Comparison of ENCODE assay signal across 8 cellular contexts in the genomic region with DNA sequence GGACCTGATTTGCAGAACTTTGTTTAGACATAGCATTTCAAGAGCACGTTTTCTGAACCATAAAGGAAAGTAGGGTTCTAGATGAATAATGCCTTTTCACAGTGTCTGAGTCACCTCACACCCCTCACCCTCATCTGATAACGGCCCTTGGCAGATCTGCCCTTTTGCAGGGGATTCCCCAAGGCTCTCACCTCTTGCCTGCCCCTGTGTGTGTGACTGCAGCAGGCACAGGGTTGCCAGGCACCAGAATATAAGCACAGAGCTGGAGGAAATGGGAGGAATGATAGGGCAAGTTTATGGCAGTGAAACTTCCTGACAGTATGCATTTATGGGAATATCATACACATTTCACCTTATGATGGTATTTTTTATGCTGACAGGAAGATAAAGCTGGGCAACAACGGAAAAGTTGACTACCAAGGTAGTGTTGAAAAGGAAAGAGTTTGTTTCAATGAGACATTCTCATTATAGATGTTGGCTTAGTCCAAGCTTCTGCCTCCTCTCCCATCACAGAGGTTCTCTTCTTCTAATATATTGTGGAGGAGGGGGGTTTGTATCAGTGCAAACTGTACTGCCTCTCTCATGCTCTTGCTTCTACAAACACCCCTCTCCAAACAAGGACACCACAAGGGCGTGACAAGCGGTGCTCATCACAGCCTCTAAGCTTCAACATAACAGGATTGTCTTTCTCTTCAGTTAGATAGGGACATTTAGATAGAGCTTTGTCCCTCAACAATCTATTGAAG.
DNase-seq lines count a peak whose midpoint lies in the region; ATAC-seq and TF ChIP-seq lines count a peak whose summit lies in the region.

No MANE protein-coding gene starts in this region.

- H3K4me1 Mint-ChIP-seq in T-helper 1 cell treated with Interleukin-12 subunit alpha and Interleukin-12 subunit beta and Interleukin-4 antibody, amounts not matched to agents 30 μg/mL and 1 μg/mL, for 36 hours (ENCODE audit: low read depth): peaks cover 66% of the 10 kb centered on the region
- H3K4me1 Mint-ChIP-seq in activated naive CD8-positive, alpha-beta T cell treated with anti-CD3 and anti-CD28 coated beads, Interleukin-2, amount 50 U/mL, for 24 hours: peaks cover 93% of the 10 kb centered on the region
- peaks cover 3 to 8% of the 10 kb centered on the region in 2 experiments for H3K4me1 Mint-ChIP-seq in H9
- H3K4me1 Mint-ChIP-seq in progenitor cell of endocrine pancreas (ENCODE audit: low read depth): peaks cover 15% of the 10 kb centered on the region

- no peak overlapping the region for H3K56ac ChIP-seq in H9 (ENCODE audit: insufficient read length, low read depth, low read length)

- H4K12ac ChIP-seq in trophoblast cell (ENCODE audit: low read depth, low read length): no peak overlapping the region

- no peak overlapping the region for H3K4ac ChIP-seq in H9 (ENCODE audit: low read depth, low read length)
- H3K4ac ChIP-seq in trophoblast cell (ENCODE audit: low read depth, low read length): no peak overlapping the region

- H2BK120ac ChIP-seq in H9 (ENCODE audit: low read depth, low read length, poor library complexity, severe bottlenecking) (no peak overlapping the region), trophoblast cell (ENCODE audit: insufficient read depth, low read length, poor library complexity) (no peak overlapping the region)

- H3K23me2 ChIP-seq in H9 (ENCODE audit: insufficient read length, low read depth, low read length, poor library complexity, severe bottlenecking): no peaks in the 10 kb centered on the region

- no peaks in the 10 kb centered on the region for H4K20me1 ChIP-seq in H9 (ENCODE audit: control insufficient read depth, insufficient read depth, insufficient read length)

- H3K27me3 Mint-ChIP-seq in T-helper 1 cell treated with Interleukin-12 subunit alpha and Interleukin-12 subunit beta and Interleukin-4 antibody, amounts not matched to agents 30 μg/mL and 1 μg/mL, for 36 hours (ENCODE audit: low read depth): peaks cover 7% of the 10 kb centered on the region
- no peaks in the 10 kb centered on the region for H3K27me3 Mint-ChIP-seq in activated naive CD8-positive, alpha-beta T cell treated with anti-CD3 and anti-CD28 coated beads, Interleukin-2, amount 50 U/mL, for 24 hours
- H3K27me3 Mint-ChIP-seq in H9 (ENCODE audit: low read depth): peaks cover 13% of the 10 kb centered on the region
- H3K27me3 Mint-ChIP-seq in progenitor cell of endocrine pancreas: peaks cover 39% of the 10 kb centered on the region

- no peaks in the 10 kb centered on the region for H3K79me2 ChIP-seq in H9 (ENCODE audit: insufficient read depth, low read length)
- H3K79me2 ChIP-seq in trophoblast cell (ENCODE audit: control insufficient read depth, insufficient read depth, low read length, poor library complexity): no peaks in the 10 kb centered on the region

- no CpG with 5 or more reads among the region's 5 CpGs for WGBS in H9 (ENCODE audit: extremely low coverage, insufficient read length, low lambda C conversion rate)
- no CpG with 5 or more reads among the region's 5 CpGs for WGBS in trophoblast cell (ENCODE audit: extremely low coverage, insufficient coverage, insufficient read length)

- H3K14ac ChIP-seq in H9 (ENCODE audit: insufficient read depth, low read length) (no peak overlapping the region), trophoblast cell (ENCODE audit: low read length) (no peak overlapping the region)

- ATAC-seq in GM21390 (IDR thresholded peaks at IDR 0.05; ENCODE audit: unreplicated experiment): peak; percentile 51
- peak; percentile 94 for ATAC-seq in activated naive CD8-positive, alpha-beta T cell treated with anti-CD3 and anti-CD28 coated beads, Interleukin-2, amount 50 U/mL, for 24 hours

- H3K4me1 ChIP-seq in H9 (ENCODE audit: insufficient read depth, low read length) (no peaks in the 10 kb centered on the region), trophoblast cell (ENCODE audit: control insufficient read depth in 1 of 2, insufficient read depth in 2 of 2, low read length in 2 of 2) (peaks cover 6 to 16% of the 10 kb centered on the region in 2 experiments)

- no peak overlapping the region for H3K4me2 ChIP-seq in H9 (ENCODE audit: insufficient read depth, insufficient read length, low read length)
- H3K4me2 ChIP-seq in trophoblast cell (ENCODE audit: low read length): no peak overlapping the region

- no peaks in the 10 kb centered on the region for H3K36me3 ChIP-seq in trophoblast cell (ENCODE audit: control insufficient read depth in 1 of 2, insufficient read depth in 2 of 2, low read length in 2 of 2)

- H2AFZ ChIP-seq in H9 (ENCODE audit: low read length): no peak overlapping the region
- H2AFZ ChIP-seq in trophoblast cell (ENCODE audit: insufficient read depth, low read length, poor library complexity): no peak overlapping the region

- peak overlapping the region; percentile 56 for H3K4me3 Mint-ChIP-seq in T-helper 1 cell treated with Interleukin-12 subunit alpha and Interleukin-12 subunit beta and Interleukin-4 antibody, amounts not matched to agents 30 μg/mL and 1 μg/mL, for 36 hours
- H3K4me3 Mint-ChIP-seq in activated naive CD8-positive, alpha-beta T cell treated with anti-CD3 and anti-CD28 coated beads, Interleukin-2, amount 50 U/mL, for 24 hours: peak overlapping the region; percentile 59
- H3K4me3 Mint-ChIP-seq in H9 (no peak overlapping the region), progenitor cell of endocrine pancreas (ENCODE audit: low read depth) (no peak overlapping the region)

- no peaks in the 10 kb centered on the region for H3K9me3 Mint-ChIP-seq in T-helper 1 cell treated with Interleukin-12 subunit alpha and Interleukin-12 subunit beta and Interleukin-4 antibody, amounts not matched to agents 30 μg/mL and 1 μg/mL, for 36 hours
- H3K9me3 Mint-ChIP-seq in activated naive CD8-positive, alpha-beta T cell treated with anti-CD3 and anti-CD28 coated beads, Interleukin-2, amount 50 U/mL, for 24 hours: no peaks in the 10 kb centered on the region
- H3K9me3 Mint-ChIP-seq in H9: no peaks in the 10 kb centered on the region
- no peaks in the 10 kb centered on the region for H3K9me3 Mint-ChIP-seq in progenitor cell of endocrine pancreas (ENCODE audit: low read depth)

- H4K8ac ChIP-seq in H9 (replicated peaks; ENCODE audit: insufficient read length, low read depth, low read length) (no peak overlapping the region), trophoblast cell (ENCODE audit: low read depth, low read length) (no peak overlapping the region)

- H2BK5ac ChIP-seq in H9 (ENCODE audit: insufficient read length, low read length) (no peak overlapping the region), trophoblast cell (ENCODE audit: low read depth, low read length, poor library complexity) (no peak overlapping the region)

- no peak overlapping the region for H2BK15ac ChIP-seq in H9 (ENCODE audit: low read depth, low read length)

- peak; percentile 83 for DNase-seq in activated naive CD8-positive, alpha-beta T cell treated with anti-CD3 and anti-CD28 coated beads, Interleukin-2, amount 50 U/mL, for 24 hours
- DNase-seq in stimulated activated CD4-positive, alpha-beta T cell treated with anti-CD3 and anti-CD28 coated beads, Interleukin-1b, Interleukin-23, amount 100 ng/mL, for 48 hours: peak; percentile 95
- DNase-seq in H9: no peak
- DNase-seq in trophoblast cell: no peak
- no peak for DNase-seq in ecto neural progenitor cell (ENCODE audit: low spot score)
- DNase-seq in progenitor cell of endocrine pancreas (ENCODE audit: low spot score, unreplicated experiment): no peak

- H3K9ac ChIP-seq in H9 (ENCODE audit: extremely low read depth, insufficient read length, low read length) (no peak overlapping the region), trophoblast cell (ENCODE audit: low read length) (no peak overlapping the region)

- no peaks in the 10 kb centered on the region for H3K9me3 ChIP-seq in H9 (ENCODE audit: control insufficient read depth, low read depth, low read length)
- no peaks in the 10 kb centered on the region for H3K9me3 ChIP-seq in trophoblast cell (ENCODE audit: insufficient read depth, low read depth, low read length)

- H3K27ac ChIP-seq in H9 (ENCODE audit: insufficient read length, low read depth, low read length) (no peak overlapping the region), trophoblast cell (ENCODE audit: low read depth, low read length) (no peak overlapping the region)

- H4K5ac ChIP-seq in H9 (ENCODE audit: insufficient read length, low read depth, low read length): no peak overlapping the region

- H3T11ph ChIP-seq in H9 (ENCODE audit: low read length): no peak overlapping the region

- H3K36me3 Mint-ChIP-seq in T-helper 1 cell treated with Interleukin-12 subunit alpha and Interleukin-12 subunit beta and Interleukin-4 antibody, amounts not matched to agents 30 μg/mL and 1 μg/mL, for 36 hours (ENCODE audit: low read depth): no peaks in the 10 kb centered on the region
- H3K36me3 Mint-ChIP-seq in activated naive CD8-positive, alpha-beta T cell treated with anti-CD3 and anti-CD28 coated beads, Interleukin-2, amount 50 U/mL, for 24 hours (ENCODE audit: low read depth): no peaks in the 10 kb centered on the region
- H3K36me3 Mint-ChIP-seq in H9 (ENCODE audit: insufficient read depth in 1 of 3, low read depth in 3 of 3) (no peaks in the 10 kb centered on the region), progenitor cell of endocrine pancreas (ENCODE audit: insufficient read depth) (no peaks in the 10 kb centered on the region)

- H4K91ac ChIP-seq in H9 (ENCODE audit: insufficient read length, low read depth, low read length) (no peak overlapping the region), trophoblast cell (ENCODE audit: low read depth, low read length) (no peak overlapping the region)

- H3K79me1 ChIP-seq in H9 (ENCODE audit: insufficient read depth, low read depth, low read length, poor library complexity, severe bottlenecking) (no peaks in the 10 kb centered on the region), trophoblast cell (ENCODE audit: low read length) (peaks cover 4% of the 10 kb centered on the region)

- H3K27ac Mint-ChIP-seq in T-helper 1 cell treated with Interleukin-12 subunit alpha and Interleukin-12 subunit beta and Interleukin-4 antibody, amounts not matched to agents 30 μg/mL and 1 μg/mL, for 36 hours: peak overlapping the region; percentile 94
- H3K27ac Mint-ChIP-seq in activated naive CD8-positive, alpha-beta T cell treated with anti-CD3 and anti-CD28 coated beads, Interleukin-2, amount 50 U/mL, for 24 hours: peak overlapping the region; percentile 92
- H3K27ac Mint-ChIP-seq in H9 (no peak overlapping the region), progenitor cell of endocrine pancreas (no peak overlapping the region)

- no peak overlapping the region for H2BK12ac ChIP-seq in H9 (ENCODE audit: insufficient read length, low read depth, low read length)
- no peak overlapping the region for H2BK12ac ChIP-seq in trophoblast cell (ENCODE audit: low read length)

- H2AK5ac ChIP-seq in H9 (ENCODE audit: insufficient read length, low read length) (no peak overlapping the region), trophoblast cell (ENCODE audit: low read length) (no peak overlapping the region)

- H2BK20ac ChIP-seq in H9 (ENCODE audit: low read depth, low read length, poor library complexity, severe bottlenecking): no peak overlapping the region

- H3K23ac ChIP-seq in H9 (ENCODE audit: insufficient read length, low read depth, low read length): no peak overlapping the region
- H3K23ac ChIP-seq in trophoblast cell (ENCODE audit: low read length): no peak overlapping the region

- H3K18ac ChIP-seq in H9 (ENCODE audit: insufficient read length, low read depth, low read length) (no peak overlapping the region), trophoblast cell (ENCODE audit: low read length) (no peak overlapping the region)

- no peaks in the 10 kb centered on the region for H3K27me3 ChIP-seq in H9 (ENCODE audit: insufficient read depth, low read length)
- peaks cover 2% of the 10 kb centered on the region for H3K27me3 ChIP-seq in trophoblast cell (ENCODE audit: insufficient read depth, low read length)

- TF ChIP-seq CTCF in H9 (conservative IDR thresholded peaks at IDR 0.05): no peak
- TF ChIP-seq CTCF in progenitor cell of endocrine pancreas (IDR thresholded peaks at IDR 0.05; ENCODE audit: unreplicated experiment): no peak

- no peak overlapping the region for H3K4me3 ChIP-seq in trophoblast cell (ENCODE audit: low read depth, low read length)

Comparison
In these comparisons a context has a peak if more than half of its experiments do, and no peak if none do; other contexts are left out.
1. H3K27ac Mint-ChIP-seq: peak in T-helper 1 cell treated with Interleukin-12 subunit alpha and Interleukin-12 subunit beta and Interleukin-4 antibody, amounts not matched to agents 30 μg/mL and 1 μg/mL, for 36 hours (single experiment) and activated naive CD8-positive, alpha-beta T cell treated with anti-CD3 and anti-CD28 coated beads, Interleukin-2, amount 50 U/mL, for 24 hours (single experiment); none in H9 (0 of 3) and progenitor cell of endocrine pancreas (single experiment).
2. H3K4me3 Mint-ChIP-seq: peak in T-helper 1 cell treated with Interleukin-12 subunit alpha and Interleukin-12 subunit beta and Interleukin-4 antibody, amounts not matched to agents 30 μg/mL and 1 μg/mL, for 36 hours (single experiment) and activated naive CD8-positive, alpha-beta T cell treated with anti-CD3 and anti-CD28 coated beads, Interleukin-2, amount 50 U/mL, for 24 hours (single experiment); none in H9 (0 of 2) and progenitor cell of endocrine pancreas (single experiment).
3. DNase-seq: peak in activated naive CD8-positive, alpha-beta T cell treated with anti-CD3 and anti-CD28 coated beads, Interleukin-2, amount 50 U/mL, for 24 hours (single experiment) and stimulated activated CD4-positive, alpha-beta T cell treated with anti-CD3 and anti-CD28 coated beads, Interleukin-1b, Interleukin-23, amount 100 ng/mL, for 48 hours (single experiment); none in H9 (single experiment), trophoblast cell (0 of 2), ecto neural progenitor cell (single experiment) and progenitor cell of endocrine pancreas (single experiment).